Comparison of ENCODE assay signal across 1 cellular context in the genomic region with DNA sequence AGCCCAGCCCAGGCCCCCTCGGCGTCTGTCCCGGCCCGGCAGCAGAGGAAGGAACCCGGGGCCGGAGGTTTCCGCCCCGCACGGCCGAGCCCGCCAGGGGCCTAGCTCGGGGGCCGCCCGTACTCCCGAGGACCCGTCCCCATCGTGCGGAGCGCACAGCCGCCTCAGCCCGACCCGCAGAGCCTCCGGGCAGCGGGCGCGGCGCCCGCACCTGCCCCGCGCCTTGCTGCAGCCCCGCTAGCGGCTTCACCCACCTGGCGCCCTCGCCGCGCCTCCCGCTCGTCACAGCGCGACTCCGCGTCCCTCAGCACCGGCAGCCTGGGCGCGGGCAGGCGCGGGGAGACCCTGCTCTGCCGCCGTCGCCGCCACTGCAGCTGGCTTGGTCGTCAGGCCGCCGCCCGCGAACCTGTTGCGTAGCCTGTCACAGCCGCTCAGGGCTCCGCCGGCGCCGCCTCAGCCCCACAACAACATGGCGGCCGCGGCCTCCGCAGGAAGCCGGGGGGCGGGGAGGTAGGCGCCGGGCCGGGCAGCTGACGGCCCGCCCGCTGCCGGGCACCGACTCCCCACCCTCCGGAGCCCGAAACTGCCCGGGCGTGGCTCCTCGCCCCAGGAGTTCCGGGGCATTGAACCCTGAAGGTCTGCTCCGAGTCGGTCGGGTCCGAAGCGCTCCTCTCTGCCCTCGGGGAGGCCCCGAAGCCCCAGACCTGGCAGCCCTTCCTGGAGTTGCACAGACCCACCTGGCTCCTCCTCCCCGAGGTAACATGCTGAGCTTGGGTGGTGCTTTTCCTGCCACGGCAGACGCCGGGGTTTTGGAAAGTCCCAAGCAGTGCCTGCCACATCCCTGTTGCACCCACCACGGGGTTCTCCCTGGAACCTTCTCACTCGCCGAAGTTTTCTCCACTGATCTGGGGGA.
TF ChIP-seq lines count a peak whose summit lies in the region.

TSS of gene ITSN2 (minus strand) at position 487 of the 913 bp plus-strand sequence. CDS start 32,454 bp downstream, outside the sequence.

TF ChIP-seq in IMR-90, 13 proteins besides CTCF, POLR2A, EP300 and RAD21:
- TF ChIP-seq CEBPB (IDR thresholded peaks at IDR 0.05; ENCODE audit: low read depth, low read length) (no peak), MAZ (IDR thresholded peaks at IDR 0.05; ENCODE audit: borderline replicate concordance, low read depth, low read length) (peak; percentile 14; the same call in 1 of the 2 replicates), BHLHE40 (IDR thresholded peaks at IDR 0.05; ENCODE audit: low read depth, low read length) (no peak), USF2 (IDR thresholded peaks at IDR 0.05; ENCODE audit: low read depth, low read length) (no peak), MXI1 (IDR thresholded peaks at IDR 0.05; ENCODE audit: borderline replicate concordance, low read depth, low read length) (no peak; the same call in 1 of the 2 replicates)
